ENCODE assay signal across 8 cellular contexts in the genomic region with DNA sequence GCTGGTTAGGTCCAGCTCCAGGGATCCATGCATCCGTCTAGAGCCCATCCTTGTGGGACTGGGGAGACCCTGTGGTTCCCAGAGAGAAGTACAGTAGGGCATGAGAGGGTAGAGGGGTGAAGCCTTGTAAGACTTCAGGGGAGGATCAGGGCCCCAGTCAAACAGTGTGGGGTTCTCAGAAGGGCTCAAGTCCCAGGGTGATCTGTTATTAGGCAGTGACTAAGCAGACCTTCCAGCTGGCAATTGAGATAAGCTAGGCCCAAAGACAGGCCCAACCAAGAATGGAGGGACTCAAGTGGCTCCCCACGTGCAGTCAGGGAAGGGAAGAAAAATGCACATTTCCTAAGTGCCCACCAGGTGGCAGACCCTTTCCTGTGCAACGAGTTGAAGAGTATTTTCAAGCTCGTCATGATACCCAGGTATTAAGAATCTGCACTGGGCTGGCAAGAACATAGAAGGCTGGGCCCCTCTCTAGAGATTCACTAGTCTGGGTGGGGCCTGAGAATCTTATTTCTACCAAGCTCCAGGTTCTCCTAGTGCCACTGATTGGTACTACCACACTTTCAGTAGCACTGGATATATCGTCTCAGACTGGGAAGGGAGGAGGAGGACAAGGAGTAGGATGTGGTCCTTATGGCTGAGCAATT.
DNase-seq lines count a peak whose midpoint lies in the region; ATAC-seq and TF ChIP-seq lines count a peak whose summit lies in the region.

No MANE protein-coding gene starts in this region.

- no peak overlapping the region for H3K9ac ChIP-seq in parathyroid adenoma

- no peaks in the 10 kb centered on the region for H3K36me3 ChIP-seq in parathyroid adenoma (ENCODE audit: control insufficient read depth, insufficient read depth, low read length)

- no peak overlapping the region for H3K4me2 ChIP-seq in parathyroid adenoma (ENCODE audit: low read length)

- no peaks in the 10 kb centered on the region for H3K9me3 ChIP-seq in parathyroid adenoma (ENCODE audit: control insufficient read depth, low read length)

- DNase-seq in AG10803 (ENCODE audit: low read depth): peak; percentile 73
- DNase-seq in GM13976 (ENCODE audit: low spot score): peak; percentile 41
- DNase-seq in NB4 (ENCODE audit: low read depth): peak; percentile 59
- DNase-seq in activated T-cell treated with anti-CD3 and anti-CD28 coated beads for 48 hours (ENCODE audit: low read depth): peak; percentile 8
- DNase-seq in germinal center (ENCODE audit: low spot score): peak; percentile 50

- no peaks in the 10 kb centered on the region for H3K79me2 ChIP-seq in parathyroid adenoma

- H3K4me3 ChIP-seq in AG10803 (ENCODE audit: low read length): no peak overlapping the region
- H3K4me3 ChIP-seq in NB4 (ENCODE audit: low read depth, low read length): no peak overlapping the region
- H3K4me3 ChIP-seq in parathyroid adenoma (ENCODE audit: low read depth, low read length): no peak overlapping the region

- ATAC-seq in HG02763 (IDR thresholded peaks at IDR 0.05; ENCODE audit: unreplicated experiment): peak; percentile 83
- no peak for ATAC-seq in GM18520 (IDR thresholded peaks at IDR 0.05; ENCODE audit: unreplicated experiment)

- TF ChIP-seq CTCF in AG10803 (conservative IDR thresholded peaks at IDR 0.05; ENCODE audit: low read length) (peak; percentile 64), GM13976 (IDR thresholded peaks at IDR 0.05; ENCODE audit: borderline replicate concordance, control extremely low read depth, extremely low read depth, insufficient read depth, missing control alignments) (peak; percentile 53), NB4 (IDR thresholded peaks at IDR 0.05; ENCODE audit: low read depth, low read length) (peak; percentile 61), parathyroid adenoma (IDR thresholded peaks at IDR 0.05) (peak; percentile 54)

- H2AFZ ChIP-seq in parathyroid adenoma: no peak overlapping the region

- H3K4me1 ChIP-seq in parathyroid adenoma: no peaks in the 10 kb centered on the region

- H3K27ac ChIP-seq in parathyroid adenoma: no peak overlapping the region

- in situ Hi-C loops in GM13976 (cut with MboI; ENCODE audit: low sequenced_read_pairs, unreplicated experiment): no loop called here

- no peaks in the 10 kb centered on the region for H3K27me3 ChIP-seq in parathyroid adenoma (ENCODE audit: control insufficient read depth, insufficient read depth, low read length)

- no peak for TF ChIP-seq POLR2A in NB4 (IDR thresholded peaks at IDR 0.05; ENCODE audit: extremely low read depth, insufficient read length)

Comparison
In these comparisons a context has a peak if more than half of its experiments do, and no peak if none do; other contexts are left out.
1. DNase-seq: peak in every context shown above with its lines; median percentile 73 in AG10803; 59 in NB4; 50 in germinal center; 41 in GM13976; 8 in activated T-cell treated with anti-CD3 and anti-CD28 coated beads for 48 hours.